In the genomic region with DNA sequence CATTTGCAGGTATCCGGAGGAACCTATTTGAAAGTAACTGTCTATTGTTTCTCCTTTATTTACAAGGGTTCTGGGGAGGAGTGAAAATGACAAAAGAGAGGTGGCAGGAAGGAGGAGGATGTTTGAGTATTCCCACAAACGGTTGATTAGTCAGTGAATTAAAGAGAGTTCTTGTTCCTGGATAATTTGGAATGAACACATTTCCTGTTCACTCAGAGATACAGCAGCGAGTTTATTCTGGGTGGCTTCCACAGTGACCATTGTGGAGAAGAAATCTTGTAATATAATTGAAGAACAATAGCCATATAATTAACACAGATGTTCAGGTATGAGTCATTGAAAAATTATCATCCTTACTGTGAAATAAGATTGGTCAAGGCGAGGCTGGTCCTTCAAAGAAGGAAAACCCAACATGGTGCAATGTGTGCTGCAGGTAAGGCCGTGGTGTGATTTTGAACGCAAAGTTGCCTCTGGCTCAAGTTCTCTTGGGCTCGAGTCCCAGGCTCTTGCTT, we compare ENCODE assay signal across 16 cellular contexts.
DNase-seq lines count a peak whose midpoint lies in the region; ATAC-seq, FAIRE-seq and TF ChIP-seq lines count a peak whose summit lies in the region.
"Had no signal": no experiment of that assay in that cellular context is flagged by ENCODE, and none has a peak within 500 bp of the region (broad histone marks: within the 10 kb centered on the region; RNA-seq: fewer than 3 reads in every experiment).

No MANE protein-coding gene starts in this region.

- H2BK5ac ChIP-seq in mesenchymal stem cell (ENCODE audit: low read depth, low read length, poor library complexity, severe bottlenecking), result no peak overlapping the region

- H3K4me2 ChIP-seq in GM12878 (ENCODE audit: control insufficient read depth, insufficient read depth), result no peak overlapping the region
- no peak overlapping the region for H3K4me2 ChIP-seq in mesenchymal stem cell (ENCODE audit: low read length, poor library complexity, severe bottlenecking)

- H3K9ac ChIP-seq in GM12878 (ENCODE audit: control insufficient read depth, insufficient read depth, low read length) (no peak overlapping the region), mesenchymal stem cell (ENCODE audit: low read length) (no peak overlapping the region)

- RAD21 ChIA-PET in GM12878 (lab: Charles Lee; ENCODE audit: unreplicated experiment), result interaction anchor here (0.9 to 3.5 kb wide), 2 partner anchors 9 to 20 kb away, joined by 3 to 20 read pairs; no protein-coding TSS in a partner anchor

- H4K20me1 ChIP-seq in GM12878 (ENCODE audit: control insufficient read depth, insufficient read depth), result no peaks in the 10 kb centered on the region

- H4K8ac ChIP-seq in mesenchymal stem cell (ENCODE audit: low read length), result no peak overlapping the region

- no peak for TF ChIP-seq CTCF in GM12878 (IDR thresholded peaks at IDR 0.05 in 2 of 3, conservative IDR thresholded peaks at IDR 0.05 in 1 of 3; ENCODE audit: control insufficient read depth in 2 of 3, extremely low read depth in 1 of 3, insufficient read depth in 1 of 3, low read depth in 3 of 3, low read length in 3 of 3)

- in situ Hi-C loops in GM12878 (cut with MboI), result no loop called here

- peak in 2 of 3 experiments; percentile 15 to 42 for DNase-seq in NCI-H1417 (lab: John Stamatoyannopoulos, UW)
- no peak for DNase-seq in NCI-H1417 treated with DMSO at 0.1 percent for 48 hours (lab: John Stamatoyannopoulos, UW)
- peak; percentile 68 for DNase-seq in HT-29 (ENCODE audit: low spot score)
- DNase-seq in GM12878 (ENCODE audit: low read depth, low spot score), result no peak
- DNase-seq in mesenchymal stem cell, result no peak
- DNase-seq in amygdala (lab: John Stamatoyannopoulos, UW), result no peak
- no peak for DNase-seq in NCI-H2081 treated with DMSO at 0.1 percent for 48 hours (lab: John Stamatoyannopoulos, UW)
- DNase-seq: activated CD8-positive, alpha-beta memory T cell treated with anti-CD3 and anti-CD28 coated beads for 24 hours; Caco-2; caudate nucleus; hypothalamus; mesendoderm; NCI-H446 had no signal

- FAIRE-seq in GM12878 (lab: Jason Lieb, UNC), result no peak
- FAIRE-seq: A204.1 had no signal

- no peaks in the 10 kb centered on the region for H3K79me1 ChIP-seq in mesenchymal stem cell (replicated peaks; ENCODE audit: low read length, poor library complexity, severe bottlenecking)

- TF ChIP-seq RAD21 in GM12878 (IDR thresholded peaks at IDR 0.05; ENCODE audit: insufficient read depth, low read depth, low read length), result no peak

- no peak for TF ChIP-seq POLR2A in GM12878 (IDR thresholded peaks at IDR 0.05; ENCODE audit: low read depth, low read length)

- H3K14ac ChIP-seq in mesenchymal stem cell (ENCODE audit: low read length in 2 of 2), result no peak overlapping the region

- H3K9me3 ChIP-seq in GM12878 (replicated peaks; ENCODE audit: control insufficient read depth, insufficient read depth, low read length) (no peaks in the 10 kb centered on the region; the same call in 2 of the 3 replicates), mesenchymal stem cell (ENCODE audit: control insufficient read depth, low read length) (no peaks in the 10 kb centered on the region)
- H3K9me3 ChIP-seq: Caco-2 had no signal

- no peaks in the 10 kb centered on the region for H3K79me2 ChIP-seq in GM12878 (ENCODE audit: control insufficient read depth, insufficient read depth, low read length)

- H3K27ac ChIP-seq in GM12878 (ENCODE audit: control insufficient read depth, insufficient read depth) (no peak overlapping the region), mesenchymal stem cell (ENCODE audit: low read length, poor library complexity, severe bottlenecking) (no peak overlapping the region)
- H3K27ac ChIP-seq: RWPE1 had no signal

- H3K4me3 ChIP-seq in GM12878 (no peak overlapping the region), mesenchymal stem cell (ENCODE audit: insufficient read depth in 1 of 2, low read depth in 1 of 2, low read length in 2 of 2) (no peak overlapping the region)

- intact Hi-C loops in GM12878 (cut with micrococcal nuclease; ENCODE audit: unreplicated experiment), result no loop called here

- peak overlapping the region; percentile 76 for H2AK5ac ChIP-seq in mesenchymal stem cell (ENCODE audit: low read length, severe bottlenecking)

- no peak overlapping the region for H2BK12ac ChIP-seq in mesenchymal stem cell (ENCODE audit: low read length in 2 of 2)

- no peak overlapping the region for H2BK120ac ChIP-seq in mesenchymal stem cell (ENCODE audit: low read depth, low read length)

- no peaks in the 10 kb centered on the region for H3K27me3 ChIP-seq in GM12878 (replicated peaks in 1 of 2; ENCODE audit: control insufficient read depth in 2 of 2, insufficient read depth in 2 of 2, low read length in 1 of 2)
- H3K27me3 ChIP-seq in mesenchymal stem cell (ENCODE audit: control insufficient read depth in 1 of 2, insufficient read depth in 1 of 2, low read length in 2 of 2), result no peaks in the 10 kb centered on the region

- no peak for ATAC-seq in GM12878
- ATAC-seq in activated CD4-positive, CD25-positive, alpha-beta regulatory T cell treated with anti-CD3 and anti-CD28 coated beads, Interleukin-2, amount 50 U/mL, for 24 hours, result no peak

- no peak overlapping the region for H3K18ac ChIP-seq in mesenchymal stem cell (ENCODE audit: low read depth in 1 of 2, low read length in 2 of 2)

- no peak overlapping the region for H2AFZ ChIP-seq in GM12878 (ENCODE audit: control insufficient read depth, low read depth, low read length)
- no peak overlapping the region for H2AFZ ChIP-seq in mesenchymal stem cell (ENCODE audit: low read depth, low read length)

- no peak overlapping the region for H4K91ac ChIP-seq in mesenchymal stem cell (ENCODE audit: low read length)

- H3K4me1 ChIP-seq in GM12878 (ENCODE audit: control insufficient read depth, insufficient read depth, low read length) (no peaks in the 10 kb centered on the region; the same call in 1 of the 2 replicates), mesenchymal stem cell (ENCODE audit: control insufficient read depth, insufficient read depth, low read depth, low read length) (peaks cover 12% of the 10 kb centered on the region)
- H3K4me1 ChIP-seq: Caco-2 had no signal

- WGBS in GM12878 (ENCODE audit: insufficient coverage, insufficient replicate concordance, low lambda C conversion rate, missing lambda C conversion rate), result 53% methylated on average over 7 of the region's 7 CpGs
- 75% methylated on average over 6 of the region's 7 CpGs for WGBS in mesenchymal stem cell

- CTCF ChIA-PET in GM12878 (lab: Yijun Ruan, JAX), result interaction anchor here (1.1 to 1.6 kb wide), 3 partner anchors 9 to 133 kb away, joined by 3 to 4 read pairs (median 3); no protein-coding TSS in a partner anchor

- H2BK15ac ChIP-seq in mesenchymal stem cell (ENCODE audit: low read depth, poor library complexity, severe bottlenecking), result no peak overlapping the region

- SMC1A ChIA-PET in GM12878 (lab: Charles Lee; ENCODE audit: uncharacterized antibody, unreplicated experiment), result interaction anchor here (1.5 to 3.5 kb wide), 5 partner anchors 10 to 112 kb away, joined by 4 to 33 read pairs (median 9); no protein-coding TSS in a partner anchor

- no peak for TF ChIP-seq EP300 in GM12878 (IDR thresholded peaks at IDR 0.05; ENCODE audit: borderline replicate concordance in 1 of 2, control insufficient read depth in 1 of 2, low read depth in 2 of 2, low read length in 2 of 2)

- no peak overlapping the region for H3K23ac ChIP-seq in mesenchymal stem cell (ENCODE audit: low read length in 2 of 2)

- H3K4ac ChIP-seq in mesenchymal stem cell (ENCODE audit: low read depth in 1 of 2, low read length in 2 of 2), result no peak overlapping the region

- H3K36me3 ChIP-seq in GM12878 (ENCODE audit: control insufficient read depth in 2 of 2, insufficient read depth in 2 of 2, low read length in 1 of 2) (no peaks in the 10 kb centered on the region), mesenchymal stem cell (ENCODE audit: control insufficient read depth in 1 of 2, insufficient read depth in 2 of 2, low read depth in 1 of 2, low read length in 2 of 2) (no peaks in the 10 kb centered on the region)

- POLR2A ChIA-PET in GM12878 (lab: Charles Lee), result interaction anchor here (0.6 kb wide), 1 partner anchor 61 kb away, joined by 3 read pairs; no protein-coding TSS in a partner anchor

- BruUV-seq in GM12878 (replicated peaks; lab: Mats Ljungman, UMichigan), result no TSS peak

TF ChIP-seq in GM12878, 131 proteins besides CTCF, POLR2A, EP300 and RAD21:
- TF ChIP-seq DPF2 (IDR thresholded peaks at IDR 0.05) (0 out of 2 replicates have a peak, but pooled peaks have one; percentile 28), IRF4 (IDR thresholded peaks at IDR 0.05; ENCODE audit: low read depth, low read length) (no peak), RBBP5 (conservative IDR thresholded peaks at IDR 0.05) (no peak), IKZF2 (IDR thresholded peaks at IDR 0.05) (no peak), YBX1 (IDR thresholded peaks at IDR 0.05) (no peak), IKZF1 (conservative IDR thresholded peaks at IDR 0.05) (peak; percentile 31), CHD2 (IDR thresholded peaks at IDR 0.05; ENCODE audit: borderline replicate concordance, low read depth, low read length) (no peak), STAT3 (IDR thresholded peaks at IDR 0.05; ENCODE audit: low read depth, low read length) (no peak), MTA2 (IDR thresholded peaks at IDR 0.05; ENCODE audit: low read depth) (peak; percentile 45; the same call in 1 of the 2 replicates)
- TF ChIP-seq, protein P1, sequence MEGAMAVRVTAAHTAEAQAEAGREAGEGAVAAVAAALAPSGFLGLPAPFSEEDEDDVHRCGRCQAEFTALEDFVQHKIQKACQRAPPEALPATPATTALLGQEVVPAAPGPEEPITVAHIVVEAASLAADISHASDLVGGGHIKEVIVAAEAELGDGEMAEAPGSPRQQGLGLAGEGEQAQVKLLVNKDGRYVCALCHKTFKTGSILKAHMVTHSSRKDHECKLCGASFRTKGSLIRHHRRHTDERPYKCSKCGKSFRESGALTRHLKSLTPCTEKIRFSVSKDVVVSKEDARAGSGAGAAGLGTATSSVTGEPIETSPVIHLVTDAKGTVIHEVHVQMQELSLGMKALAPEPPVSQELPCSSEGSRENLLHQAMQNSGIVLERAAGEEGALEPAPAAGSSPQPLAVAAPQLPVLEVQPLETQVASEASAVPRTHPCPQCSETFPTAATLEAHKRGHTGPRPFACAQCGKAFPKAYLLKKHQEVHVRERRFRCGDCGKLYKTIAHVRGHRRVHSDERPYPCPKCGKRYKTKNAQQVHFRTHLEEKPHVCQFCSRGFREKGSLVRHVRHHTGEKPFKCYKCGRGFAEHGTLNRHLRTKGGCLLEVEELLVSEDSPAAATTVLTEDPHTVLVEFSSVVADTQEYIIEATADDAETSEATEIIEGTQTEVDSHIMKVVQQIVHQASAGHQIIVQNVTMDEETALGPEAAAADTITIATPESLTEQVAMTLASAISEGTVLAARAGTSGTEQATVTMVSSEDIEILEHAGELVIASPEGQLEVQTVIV (IDR thresholded peaks at IDR 0.05; ENCODE audit: borderline replicate concordance, partially characterized antibody), result no peak

Comparison
In these comparisons a context has a peak if more than half of its experiments do, and no peak if none do; other contexts are left out.
1. DNase-seq: peak in NCI-H1417 (2 of 3) and HT-29 (single experiment); none in NCI-H1417 treated with DMSO at 0.1 percent for 48 hours (single experiment), GM12878 (single experiment), mesenchymal stem cell (single experiment), amygdala (0 of 56) and NCI-H2081 treated with DMSO at 0.1 percent for 48 hours (single experiment).